ENCODE assay signal across 1 cellular context in genomic region chr3:78919021-78919755, GRCh38.
TF ChIP-seq lines count a peak whose summit lies in the region.

No MANE protein-coding gene starts in this region.

TF ChIP-seq in GM12878, 131 proteins besides CTCF, POLR2A, EP300 and RAD21 (continued from another document):
- peak; percentile 68; the same call in 1 of the 2 replicates for TF ChIP-seq RELB (IDR thresholded peaks at IDR 0.05; ENCODE audit: low read depth)
- TF ChIP-seq IKZF2 (IDR thresholded peaks at IDR 0.05) = 0 out of 4 replicates have a peak, but pooled peaks of 1 of the 2 experiments have one; percentile 39
- TF ChIP-seq ATF7 (IDR thresholded peaks at IDR 0.05; ENCODE audit: low read depth) = peak; percentile 67
- peak; percentile 61 for TF ChIP-seq DPF2 (IDR thresholded peaks at IDR 0.05)
